14 cellular contexts compared by ENCODE assay signal in genomic region chr20:45104786-45105185, GRCh38. TPM values are rescaled to one million over a fixed set of nuclear protein-coding genes. Genes with fewer than 3 reads are reported as not detected.
DNase-seq lines count a peak whose midpoint lies in the region; ATAC-seq and TF ChIP-seq lines count a peak whose summit lies in the region.
"Had no signal": no experiment of that assay in that cellular context is flagged by ENCODE, and none has a peak within 500 bp of the region (broad histone marks: within the 10 kb centered on the region; RNA-seq: fewer than 3 reads in every experiment).

No MANE protein-coding gene starts in this region.

- no peak for TF ChIP-seq POLR2A in GM18505 (IDR thresholded peaks at IDR 0.05; ENCODE audit: borderline replicate concordance, extremely low read depth, insufficient read depth, insufficient read length)

- no peak overlapping the region for H3K4me3 Mint-ChIP-seq in mesothelial cell of epicardium
- H3K4me3 Mint-ChIP-seq: CD14-positive monocyte had no signal

- H3K36me3 ChIP-seq in MG63 (no peaks in the 10 kb centered on the region), left lung (no peaks in the 10 kb centered on the region)

- H3K27ac ChIP-seq in left lung: no peak overlapping the region

- DNase-seq in AG20443 (ENCODE audit: low spot score) (peak; percentile 39), MG63 (peak; percentile 89), astrocyte of the cerebellum (ENCODE audit: low read depth) (peak; percentile 18), left lung (no peak), mesothelial cell of epicardium (ENCODE audit: low spot score in 2 of 2, unreplicated experiment in 2 of 2) (no peak)
- DNase-seq: aorta; NCI-H345; stimulated activated naive CD8-positive, alpha-beta T cell treated with anti-CD3 and anti-CD28 coated beads, Interleukin-15, Interleukin-2, amounts not matched to agents 100 U/mL and 50 U/mL, for 24 hours had no signal

- H3K27me3 Mint-ChIP-seq in mesothelial cell of epicardium (ENCODE audit: low read depth): peaks cover 28% of the 10 kb centered on the region

- no peak overlapping the region for H3K27ac Mint-ChIP-seq in mesothelial cell of epicardium

- H3K4me3 ChIP-seq in MG63 (no peak overlapping the region), astrocyte of the cerebellum (ENCODE audit: low read depth, low read length) (no peak overlapping the region), left lung (no peak overlapping the region)

- H3K27me3 ChIP-seq in MG63 (no peaks in the 10 kb centered on the region), left lung (peaks cover 5 to 30% of the 10 kb centered on the region in 2 donors)

- no peaks in the 10 kb centered on the region for H3K36me3 Mint-ChIP-seq in mesothelial cell of epicardium
- H3K36me3 Mint-ChIP-seq: CD14-positive monocyte had no signal

- TF ChIP-seq CTCF in astrocyte of the cerebellum (IDR thresholded peaks at IDR 0.05; ENCODE audit: low read depth, low read length, missing control alignments): no peak
- no peak for TF ChIP-seq CTCF in left lung (IDR thresholded peaks at IDR 0.05)
- no peak for TF ChIP-seq CTCF in mesothelial cell of epicardium (IDR thresholded peaks at IDR 0.05; ENCODE audit: unreplicated experiment)

- in situ Hi-C loops in astrocyte of the cerebellum (cut with HindIII; ENCODE audit: low sequenced_read_pairs): loop anchor here (5.0 kb wide), 1 partner anchor 57 kb away; no protein-coding TSS in a partner anchor

- ATAC-seq in left lung (peak; percentile 76), HG03196 (IDR thresholded peaks at IDR 0.05; ENCODE audit: unreplicated experiment) (no peak), GM18505 (IDR thresholded peaks at IDR 0.05; ENCODE audit: unreplicated experiment) (no peak), HG03378 (IDR thresholded peaks at IDR 0.05; ENCODE audit: unreplicated experiment) (no peak)
- ATAC-seq: stimulated activated naive CD8-positive, alpha-beta T cell treated with anti-CD3 and anti-CD28 coated beads, Interleukin-15, Interleukin-2, amounts not matched to agents 100 U/mL and 50 U/mL, for 24 hours had no signal

- intact Hi-C loops in left lung (cut with DNase I): no loop called here

- H3K4me1 ChIP-seq in left lung: peaks cover 0 to 8% of the 10 kb centered on the region in 2 donors

- H3K9me3 ChIP-seq in MG63 (no peaks in the 10 kb centered on the region), left lung (no peaks in the 10 kb centered on the region)

- peaks cover 2% of the 10 kb centered on the region for H3K4me1 Mint-ChIP-seq in mesothelial cell of epicardium

- no peaks in the 10 kb centered on the region for H3K9me3 Mint-ChIP-seq in mesothelial cell of epicardium

RNA-seq across cellular contexts. Expression of gene KCNS1, which starts 3.9 kb away (rescaled TPM):
- 0.05 and 0.30 TPM in 2 replicates for total RNA-seq in MG63 (2014; rRNA removed; shearing (Covaris generic); ENCODE audit: low replicate concordance)
- total RNA-seq in left lung: under 1 TPM; 0.97 to 0.99 TPM
- total RNA-seq in mesothelial cell of epicardium: 0.09 TPM in 1 of 3 replicates, not detected in the others
- total RNA-seq: aorta had no signal

RNA-seq across cellular contexts. Expression of gene WFDC5, which starts 10.2 kb away (rescaled TPM):
- not detected in 2 replicates for total RNA-seq in MG63 (2014; rRNA removed; shearing (Covaris generic); ENCODE audit: low replicate concordance)
- under 1 TPM; 0.32 to 0.37 TPM for total RNA-seq in left lung
- total RNA-seq in mesothelial cell of epicardium: not detected in 3 replicates
- total RNA-seq: aorta; mucosa of gallbladder; T-helper 1 cell treated with Interleukin-12 subunit alpha and Interleukin-12 subunit beta and Interleukin-4 antibody, amounts not matched to agents 30 ng/mL and 1 ng/mL, for 36 hours had no signal

RNA-seq across cellular contexts. Expression of gene WFDC12, which starts 19.5 kb away (rescaled TPM):
- total RNA-seq in MG63 (2014; rRNA removed; shearing (Covaris generic); ENCODE audit: low replicate concordance): not detected in 2 replicates
- under 1 TPM; 0.44 to 0.73 TPM for total RNA-seq in left lung
- not detected in 3 replicates for total RNA-seq in mesothelial cell of epicardium
- total RNA-seq: aorta; mucosa of gallbladder; T-helper 1 cell treated with Interleukin-12 subunit alpha and Interleukin-12 subunit beta and Interleukin-4 antibody, amounts not matched to agents 30 ng/mL and 1 ng/mL, for 36 hours had no signal

Comparison
In these comparisons a context has a peak if more than half of its experiments do, and no peak if none do; other contexts are left out.
1. DNase-seq: peak in AG20443 (single experiment), MG63 (single experiment) and astrocyte of the cerebellum (single experiment); none in left lung (0 of 2) and mesothelial cell of epicardium (0 of 2).